In the genomic region with DNA sequence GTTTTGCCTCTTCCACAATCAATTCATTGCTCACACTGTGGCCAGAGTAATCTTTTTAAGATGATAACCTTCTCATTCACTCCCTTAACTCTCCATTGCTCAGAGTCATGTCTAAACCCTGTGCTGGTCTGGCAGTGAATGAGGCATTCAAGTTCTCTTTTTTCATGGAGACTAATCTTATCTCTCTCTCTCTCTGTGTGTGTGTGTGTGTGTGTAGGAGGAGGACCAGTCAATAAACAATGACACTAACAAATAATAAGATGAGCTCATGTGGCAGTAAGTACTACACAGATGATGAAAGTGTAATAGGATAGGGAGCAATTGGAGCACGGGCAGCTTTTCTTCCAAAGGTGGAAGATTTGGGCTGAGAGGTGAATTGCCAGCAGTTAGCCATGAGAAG, we compare ENCODE assay signal across 1 cellular context.
TF ChIP-seq lines count a peak whose summit lies in the region.

No MANE protein-coding gene starts in this region.

TF ChIP-seq in HEK293, 187 proteins besides CTCF, POLR2A, EP300 and RAD21 (continued from another document):
- TF ChIP-seq, protein P1, sequence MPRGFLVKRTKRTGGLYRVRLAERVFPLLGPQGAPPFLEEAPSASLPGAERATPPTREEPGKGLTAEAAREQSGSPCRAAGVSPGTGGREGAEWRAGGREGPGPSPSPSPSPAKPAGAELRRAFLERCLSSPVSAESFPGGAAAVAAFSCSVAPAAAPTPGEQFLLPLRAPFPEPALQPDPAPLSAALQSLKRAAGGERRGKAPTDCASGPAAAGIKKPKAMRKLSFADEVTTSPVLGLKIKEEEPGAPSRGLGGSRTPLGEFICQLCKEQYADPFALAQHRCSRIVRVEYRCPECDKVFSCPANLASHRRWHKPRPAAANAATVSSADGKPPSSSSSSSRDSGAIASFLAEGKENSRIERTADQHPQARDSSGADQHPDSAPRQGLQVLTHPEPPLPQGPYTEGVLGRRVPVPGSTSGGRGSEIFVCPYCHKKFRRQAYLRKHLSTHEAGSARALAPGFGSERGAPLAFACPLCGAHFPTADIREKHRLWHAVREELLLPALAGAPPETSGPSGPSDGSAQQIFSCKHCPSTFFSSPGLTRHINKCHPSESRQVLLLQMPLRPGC (tag by site-specific recombination; IDR thresholded peaks at IDR 0.05) = no peak
- no peak for TF ChIP-seq KLF16 (tag by site-specific recombination; IDR thresholded peaks at IDR 0.05)
- TF ChIP-seq, protein P2, sequence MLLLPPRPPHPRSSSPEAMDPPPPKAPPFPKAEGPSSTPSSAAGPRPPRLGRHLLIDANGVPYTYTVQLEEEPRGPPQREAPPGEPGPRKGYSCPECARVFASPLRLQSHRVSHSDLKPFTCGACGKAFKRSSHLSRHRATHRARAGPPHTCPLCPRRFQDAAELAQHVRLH (tag by site-specific recombination; IDR thresholded peaks at IDR 0.05) = no peak
- TF ChIP-seq REPIN1 (tag by site-specific recombination; IDR thresholded peaks at IDR 0.05; ENCODE audit: low read depth) = no peak
- TF ChIP-seq ZNF112 (tag by site-specific recombination; IDR thresholded peaks at IDR 0.05) = no peak
- TF ChIP-seq ZNF76 (tag by site-specific recombination; IDR thresholded peaks at IDR 0.05; ENCODE audit: borderline replicate concordance, low read depth) = no peak
- no peak for TF ChIP-seq ZFP69B (tag by site-specific recombination; IDR thresholded peaks at IDR 0.05)
- no peak for TF ChIP-seq ZNF426 (tag by site-specific recombination; IDR thresholded peaks at IDR 0.05)
